In the genomic region with DNA sequence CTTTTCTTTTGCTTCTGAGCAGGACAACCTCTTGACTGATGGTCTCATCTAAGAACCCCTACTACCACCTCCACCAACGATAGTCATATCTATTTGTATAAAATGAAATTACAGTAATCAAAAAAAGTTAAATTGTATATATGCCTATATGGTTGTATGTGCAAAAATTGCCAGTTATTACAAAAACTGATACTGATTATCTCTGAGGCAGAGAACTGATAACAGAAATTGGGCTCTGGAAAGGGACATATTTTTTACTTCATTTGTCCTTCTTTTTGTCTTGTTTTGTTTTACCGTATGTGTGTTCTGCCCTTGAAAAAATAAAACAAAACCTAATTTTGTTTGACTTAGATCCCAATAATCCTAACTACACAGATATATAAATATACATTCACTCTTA, we compare ENCODE assay signal across 18 cellular contexts.
DNase-seq lines count a peak whose midpoint lies in the region; ATAC-seq and TF ChIP-seq lines count a peak whose summit lies in the region.
"Had no signal": no experiment of that assay in that cellular context is flagged by ENCODE, and none has a peak within 500 bp of the region (broad histone marks: within the 10 kb centered on the region; RNA-seq: fewer than 3 reads in every experiment).

No MANE protein-coding gene starts in this region.

- no peak overlapping the region for H3K27ac ChIP-seq in ascending aorta
- H3K27ac ChIP-seq: A549, BLaER1, C4-2B, GM23248 had no signal

- no peaks in the 10 kb centered on the region for H3K27me3 ChIP-seq in BE2C
- H3K27me3 ChIP-seq in ascending aorta, result no peaks in the 10 kb centered on the region
- H3K27me3 ChIP-seq: BLaER1 had no signal

- peak overlapping the region; percentile 29 for H3K27ac Mint-ChIP-seq in activated T-cell treated with anti-CD3 and anti-CD28 coated beads, Interleukin-2, amount 50 U/mL, for 72 hours
- H3K27ac Mint-ChIP-seq in naive B cell, result peak overlapping the region in 4 of 6 donors; percentile 12 to 74 (median 56)
- H3K27ac Mint-ChIP-seq: CD4-positive, CD25-positive, alpha-beta regulatory T cell; CD8-positive, alpha-beta T cell had no signal

- no peaks in the 10 kb centered on the region for H3K36me3 ChIP-seq in BE2C
- no peaks in the 10 kb centered on the region for H3K36me3 ChIP-seq in ascending aorta
- H3K36me3 ChIP-seq: BLaER1 had no signal

- peaks cover 3 to 11% of the 10 kb centered on the region in 2 donors for H3K36me3 Mint-ChIP-seq in activated T-cell treated with anti-CD3 and anti-CD28 coated beads, Interleukin-2, amount 50 U/mL, for 72 hours (ENCODE audit: insufficient read depth in 2 of 2)
- H3K36me3 Mint-ChIP-seq in activated T-cell treated with anti-CD3 and anti-CD28 coated beads, Interleukin-2, amount 50 U/mL, for 4 hours (ENCODE audit: insufficient read depth), result peaks cover 4% of the 10 kb centered on the region
- peaks cover 9 to 17% of the 10 kb centered on the region in 2 donors for H3K36me3 Mint-ChIP-seq in naive B cell

- H3K9me3 ChIP-seq in BE2C (peaks cover 5% of the 10 kb centered on the region; the same call in 1 of the 2 replicates), ascending aorta (peaks cover under 1 to 4% of the 10 kb centered on the region in 2 donors)
- H3K9me3 ChIP-seq: A549 had no signal

- peaks cover 2 to 9% of the 10 kb centered on the region in 2 donors for H3K9me3 Mint-ChIP-seq in activated T-cell treated with anti-CD3 and anti-CD28 coated beads, Interleukin-2, amount 50 U/mL, for 72 hours
- H3K9me3 Mint-ChIP-seq in activated T-cell treated with anti-CD3 and anti-CD28 coated beads, Interleukin-2, amount 50 U/mL, for 4 hours, result peaks cover 20% of the 10 kb centered on the region
- peaks cover 5 to 25% (median 18%) of the 10 kb centered on the region in 7 donors for H3K9me3 Mint-ChIP-seq in naive B cell

- TF ChIP-seq CTCF in BE2C (IDR thresholded peaks at IDR 0.05; ENCODE audit: low read depth, low read length) (no peak), ascending aorta (IDR thresholded peaks at IDR 0.05) (no peak)

- DNase-seq in activated T-cell treated with anti-CD3 and anti-CD28 coated beads, Interleukin-2, amount 50 U/mL, for 72 hours, result no peak
- no peak for DNase-seq in activated T-cell treated with anti-CD3 and anti-CD28 coated beads, Interleukin-2, amount 50 U/mL, for 4 hours
- DNase-seq in BE2C (no peak), naive B cell (no peak), ascending aorta (ENCODE audit: low spot score in 2 of 2) (no peak), NCI-H2227 treated with DMSO at 0.1 percent for 48 hours (lab: John Stamatoyannopoulos, UW) (no peak)
- DNase-seq: 8988T; Caco-2; CD4-positive, CD25-positive, alpha-beta regulatory T cell; CD8-positive, alpha-beta T cell; DMS153; DND-41; GM23248; H7; HCEC 1CT had no signal

- H3K4me1 ChIP-seq in BE2C, result peaks cover 18% of the 10 kb centered on the region
- H3K4me1 ChIP-seq in ascending aorta, result no peaks in the 10 kb centered on the region
- H3K4me1 ChIP-seq: A549, Caco-2 had no signal

- ATAC-seq in activated T-cell treated with anti-CD3 and anti-CD28 coated beads, Interleukin-2, amount 50 U/mL, for 72 hours (replicated peaks in 1 of 2), result no peak
- ATAC-seq in activated T-cell treated with anti-CD3 and anti-CD28 coated beads, Interleukin-2, amount 50 U/mL, for 4 hours, result no peak
- ATAC-seq in naive B cell (ENCODE audit: low read depth in 2 of 2), result no peak
- ATAC-seq: A549; CD8-positive, alpha-beta T cell had no signal

- H3K27me3 Mint-ChIP-seq in activated T-cell treated with anti-CD3 and anti-CD28 coated beads, Interleukin-2, amount 50 U/mL, for 72 hours (ENCODE audit: low read depth), result no peaks in the 10 kb centered on the region
- no peaks in the 10 kb centered on the region for H3K27me3 Mint-ChIP-seq in activated T-cell treated with anti-CD3 and anti-CD28 coated beads, Interleukin-2, amount 50 U/mL, for 4 hours (ENCODE audit: low read depth)
- no peaks in the 10 kb centered on the region for H3K27me3 Mint-ChIP-seq in naive B cell
- H3K27me3 Mint-ChIP-seq: CD4-positive, CD25-positive, alpha-beta regulatory T cell had no signal

- H3K4me1 Mint-ChIP-seq in activated T-cell treated with anti-CD3 and anti-CD28 coated beads, Interleukin-2, amount 50 U/mL, for 72 hours (ENCODE audit: low read depth), result peaks cover 7% of the 10 kb centered on the region
- peaks cover 5% of the 10 kb centered on the region for H3K4me1 Mint-ChIP-seq in activated T-cell treated with anti-CD3 and anti-CD28 coated beads, Interleukin-2, amount 50 U/mL, for 4 hours (ENCODE audit: low read depth)
- peaks cover 28 to 53% (median 39%) of the 10 kb centered on the region in 3 donors for H3K4me1 Mint-ChIP-seq in naive B cell

- H3K4me3 ChIP-seq in BE2C (ENCODE audit: low read depth, low read length) (peak overlapping the region; percentile 63), ascending aorta (no peak overlapping the region)
- H3K4me3 ChIP-seq: A549, BLaER1, GM23248 had no signal

- H3K4me3 Mint-ChIP-seq in activated T-cell treated with anti-CD3 and anti-CD28 coated beads, Interleukin-2, amount 50 U/mL, for 72 hours, result no peak overlapping the region
- H3K4me3 Mint-ChIP-seq in activated T-cell treated with anti-CD3 and anti-CD28 coated beads, Interleukin-2, amount 50 U/mL, for 4 hours, result no peak overlapping the region
- peak overlapping the region in 1 of 8 donors; percentile 26 for H3K4me3 Mint-ChIP-seq in naive B cell
- H3K4me3 Mint-ChIP-seq: CD4-positive, CD25-positive, alpha-beta regulatory T cell; CD8-positive, alpha-beta T cell had no signal

- intact Hi-C loops in ascending aorta (cut with DNase I), result no loop called here
